In the genomic region with DNA sequence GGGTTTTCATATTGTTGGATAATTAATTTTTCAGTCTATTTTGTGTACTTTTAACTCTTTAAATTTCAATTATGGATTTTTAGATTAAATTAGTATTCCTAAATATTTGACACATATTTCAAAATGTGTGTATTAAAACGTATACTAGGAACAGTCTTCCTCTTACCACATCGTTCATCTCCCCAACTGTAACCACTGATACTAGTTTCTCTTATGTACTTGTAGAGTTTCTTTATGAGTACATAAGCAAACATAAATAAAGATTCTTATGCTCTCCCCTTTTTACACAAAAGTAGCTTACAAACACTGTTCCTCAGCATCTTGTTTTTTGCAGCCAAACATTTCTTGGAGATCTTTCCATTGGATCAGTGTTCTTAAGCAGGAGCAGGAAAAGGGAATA, we compare ENCODE assay signal across 20 cellular contexts. TPM values are rescaled to one million over a fixed set of nuclear protein-coding genes. Genes with fewer than 3 reads are reported as not detected.
DNase-seq lines count a peak whose midpoint lies in the region; ATAC-seq, FAIRE-seq and TF ChIP-seq lines count a peak whose summit lies in the region.
"Had no signal": no experiment of that assay in that cellular context is flagged by ENCODE, and none has a peak within 500 bp of the region (broad histone marks: within the 10 kb centered on the region; RNA-seq: fewer than 3 reads in every experiment).

No MANE protein-coding gene starts in this region.

- H3K36me3 Mint-ChIP-seq in glutamatergic neuron (ENCODE audit: unreplicated experiment) = peaks cover 3% of the 10 kb centered on the region

- no peak for TF ChIP-seq RAD21 in GM12878 (IDR thresholded peaks at IDR 0.05; ENCODE audit: insufficient read depth, low read depth, low read length)

- H3K79me2 ChIP-seq in ACC112 (ENCODE audit: control insufficient read depth, insufficient read depth, low read length, unreplicated experiment) = peaks cover 77% of the 10 kb centered on the region
- H3K79me2 ChIP-seq in GM12878 (ENCODE audit: control insufficient read depth, insufficient read depth, low read length) = peaks cover 5% of the 10 kb centered on the region

- no peak overlapping the region for H3K27ac Mint-ChIP-seq in glutamatergic neuron (ENCODE audit: unreplicated experiment)
- H3K27ac Mint-ChIP-seq: T-cell, WTC11 had no signal

- in situ Hi-C loops in GM12878 (cut with MboI) = no loop called here

- TF ChIP-seq POLR2A in GM12878 (IDR thresholded peaks at IDR 0.05; ENCODE audit: low read depth, low read length) (no peak), upper lobe of left lung (IDR thresholded peaks at IDR 0.05) (no peak)

- no peaks in the 10 kb centered on the region for H3K27me3 Mint-ChIP-seq in glutamatergic neuron (ENCODE audit: unreplicated experiment)
- H3K27me3 Mint-ChIP-seq: central memory CD8-positive, alpha-beta T cell; T-cell had no signal

- 7% methylated on average over 2 of the region's 2 CpGs for WGBS in GM12878 (ENCODE audit: insufficient coverage, insufficient replicate concordance, low lambda C conversion rate, missing lambda C conversion rate)
- 63 to 77% methylated on average over 2 of the region's 2 CpGs for whole genome bisulfite sequencing in upper lobe of left lung, 2 donors

- ATAC-seq in GM21390 (IDR thresholded peaks at IDR 0.05; ENCODE audit: unreplicated experiment) = peak; percentile 54
- peak; percentile 48 for ATAC-seq in HG03045 (IDR thresholded peaks at IDR 0.05; ENCODE audit: unreplicated experiment)
- peak; percentile 53 for ATAC-seq in GM12878
- ATAC-seq in upper lobe of left lung (ENCODE audit: low FRiP score in 2 of 2) = no peak
- no peak for ATAC-seq in GM19455 (IDR thresholded peaks at IDR 0.05; ENCODE audit: unreplicated experiment)
- ATAC-seq: A549, pancreas, T-cell, WTC11 had no signal

- RAD21 ChIA-PET in GM12878 (lab: Charles Lee; ENCODE audit: unreplicated experiment) = no interaction called here

- CTCF ChIA-PET in GM12878 (lab: Yijun Ruan, JAX) = interaction anchor here (0.7 kb wide), 1 partner anchor 9 kb away, joined by 3 read pairs; no protein-coding TSS in a partner anchor

- no peak overlapping the region for H3K4me2 ChIP-seq in GM12878 (ENCODE audit: control insufficient read depth, insufficient read depth)
- H3K4me2 ChIP-seq: A549 had no signal

- TF ChIP-seq CTCF in GM12878 (IDR thresholded peaks at IDR 0.05 in 2 of 3, conservative IDR thresholded peaks at IDR 0.05 in 1 of 3; ENCODE audit: control insufficient read depth in 2 of 3, extremely low read depth in 1 of 3, insufficient read depth in 1 of 3, low read depth in 3 of 3, low read length in 3 of 3) = no peak
- TF ChIP-seq CTCF in upper lobe of left lung (IDR thresholded peaks at IDR 0.05) = no peak
- no peak for TF ChIP-seq CTCF in glutamatergic neuron (IDR thresholded peaks at IDR 0.05; ENCODE audit: partially characterized antibody, unreplicated experiment)

- no peak overlapping the region for H3K4me3 Mint-ChIP-seq in glutamatergic neuron (ENCODE audit: unreplicated experiment)
- H3K4me3 Mint-ChIP-seq: central memory CD8-positive, alpha-beta T cell; T-cell; WTC11 had no signal

- no peak for TF ChIP-seq EP300 in GM12878 (IDR thresholded peaks at IDR 0.05; ENCODE audit: borderline replicate concordance in 1 of 2, control insufficient read depth in 1 of 2, low read depth in 2 of 2, low read length in 2 of 2)
- no peak for TF ChIP-seq EP300 in upper lobe of left lung (IDR thresholded peaks at IDR 0.05)

- no peak for DNase-seq in GM12878 (ENCODE audit: low read depth, low spot score)
- no peak for DNase-seq in upper lobe of left lung
- no peak for DNase-seq in effector CD8-positive, alpha-beta T cell (lab: John Stamatoyannopoulos, UW)
- no peak for DNase-seq in glutamatergic neuron
- DNase-seq: foreskin melanocyte; left ventricle myocardium inferior; NCI-H345; pancreas; stimulated activated CD4-positive, alpha-beta T cell treated with anti-CD3 and anti-CD28 coated beads, Interleukin-4, amount 100 ng/mL, for 4 hours; T-cell; trophoblast cell had no signal

- BruUV-seq in GM12878 (replicated peaks; lab: Mats Ljungman, UMichigan) = no TSS peak

- H3K9ac ChIP-seq in GM12878 (ENCODE audit: control insufficient read depth, insufficient read depth, low read length) = no peak overlapping the region

- no peaks in the 10 kb centered on the region for H4K20me1 ChIP-seq in GM12878 (ENCODE audit: control insufficient read depth, insufficient read depth)

- POLR2A ChIA-PET in GM12878 (lab: Charles Lee) = no interaction called here

- H3K4me1 ChIP-seq in ACC112 (ENCODE audit: control insufficient read depth, insufficient read depth, low read length, unreplicated experiment) = peaks cover 91% of the 10 kb centered on the region
- H3K4me1 ChIP-seq in GM12878 (ENCODE audit: control insufficient read depth, insufficient read depth, low read length) = peaks cover 22% of the 10 kb centered on the region
- peaks cover 12 to 32% (median 15%) of the 10 kb centered on the region in 4 donors for H3K4me1 ChIP-seq in upper lobe of left lung

- no peaks in the 10 kb centered on the region for H3K9me3 Mint-ChIP-seq in glutamatergic neuron (ENCODE audit: unreplicated experiment)
- H3K9me3 Mint-ChIP-seq: central memory CD8-positive, alpha-beta T cell; T-cell had no signal

- H3K36me3 ChIP-seq in ACC112 (ENCODE audit: insufficient read depth, low read length) (peaks cover 42% of the 10 kb centered on the region), GM12878 (ENCODE audit: control insufficient read depth in 2 of 2, insufficient read depth in 2 of 2, low read length in 1 of 2) (no peaks in the 10 kb centered on the region), upper lobe of left lung (peaks cover 0 to 20% (median 3%) of the 10 kb centered on the region in 4 donors)
- H3K36me3 ChIP-seq: HAP-1, pancreas had no signal

- H3K27ac ChIP-seq in ACC112 (ENCODE audit: low read depth, low read length) = peak overlapping the region; percentile 97
- H3K27ac ChIP-seq in GM12878 (ENCODE audit: control insufficient read depth, insufficient read depth) = no peak overlapping the region
- no peak overlapping the region for H3K27ac ChIP-seq in upper lobe of left lung
- H3K27ac ChIP-seq: A549, C4-2B, left ventricle myocardium inferior, pancreas had no signal

- H3K27me3 ChIP-seq in ACC112 (ENCODE audit: insufficient read depth, low read length) (no peaks in the 10 kb centered on the region), GM12878 (replicated peaks in 1 of 2; ENCODE audit: control insufficient read depth in 2 of 2, insufficient read depth in 2 of 2, low read length in 1 of 2) (no peaks in the 10 kb centered on the region), upper lobe of left lung (no peaks in the 10 kb centered on the region)
- H3K27me3 ChIP-seq: pancreas had no signal

- H3K4me3 ChIP-seq in ACC112 (ENCODE audit: low read depth, low read length) (no peak overlapping the region), GM12878 (no peak overlapping the region), upper lobe of left lung (no peak overlapping the region)
- H3K4me3 ChIP-seq: A549, HAP-1, left ventricle myocardium inferior, pancreas had no signal

- intact Hi-C loops in GM12878 (cut with micrococcal nuclease; ENCODE audit: unreplicated experiment) = no loop called here

- no peaks in the 10 kb centered on the region for H3K4me1 Mint-ChIP-seq in glutamatergic neuron (ENCODE audit: low read depth, unreplicated experiment)

- H2AFZ ChIP-seq in ACC112 (ENCODE audit: low read length, unreplicated experiment) = no peak overlapping the region
- no peak overlapping the region for H2AFZ ChIP-seq in GM12878 (ENCODE audit: control insufficient read depth, low read depth, low read length)

- no peak for FAIRE-seq in GM12878 (lab: Jason Lieb, UNC)
- FAIRE-seq: A549, pancreas had no signal

- SMC1A ChIA-PET in GM12878 (lab: Charles Lee; ENCODE audit: uncharacterized antibody, unreplicated experiment) = interaction anchor here (0.9 to 1.5 kb wide), 5 partner anchors 12 to 32 kb away, joined by 3 to 5 read pairs (median 3); no protein-coding TSS in a partner anchor

- H3K9me3 ChIP-seq in GM12878 (replicated peaks; ENCODE audit: control insufficient read depth, insufficient read depth, low read length) (no peaks in the 10 kb centered on the region; the same call in 2 of the 3 replicates), upper lobe of left lung (no peaks in the 10 kb centered on the region)
- H3K9me3 ChIP-seq: A549, HAP-1, left ventricle myocardium inferior, pancreas had no signal

RNA-seq across cellular contexts. Expression of a gene that starts 45.9 kb away (rescaled TPM):
- 35.1 and 37.3 TPM in 2 replicates for total RNA-seq in GM12878 (2013; cell fraction: nucleolus; rRNA removed)
- total RNA-seq in GM12878 (2014; rRNA removed) = 31.0 and 42.1 TPM in 2 replicates
- total RNA-seq in GM12878 (2014; rRNA removed; fragmentation: Illumina TruSeq; extraction: Trizol) = 52.8 and 58.5 TPM in 2 replicates
- 71.7 and 77.3 TPM in 2 replicates for total RNA-seq in GM12878 (2021)
- polyA plus RNA-seq in GM12878 (2011; ENCODE audit: low read depth) = 16.5 TPM
- polyA plus RNA-seq in GM12878 (2011; rRNA removed) = 40.2 and 59.3 TPM in 2 replicates
- 8.2 and 11.3 TPM in 2 replicates for polyA plus RNA-seq in GM12878 (2011; cell fraction: cytosol; rRNA removed)
- polyA plus RNA-seq in GM12878 (2011; cell fraction: nucleus; rRNA removed) = 9.9 and 11.1 TPM in 2 replicates
- polyA plus RNA-seq in GM12878 (2012) = 26.3 and 35.6 TPM in 2 replicates
- 62.8 and 71.3 TPM in 2 replicates for polyA plus RNA-seq in GM12878 (2014; fragmentation: Illumina TruSeq; extraction: Trizol)
- polyA plus RNA-seq in GM12878 (2014; fragmentation: Nextera tagmentation; extraction: Ambion mirVana) = 100 to 1,000 TPM in 1 of 2 experiments, 10 to 100 TPM in 1; 77.8 to 118 TPM
- polyA plus RNA-seq in GM12878 (2014; rRNA removed) = 37.9 and 44.3 TPM in 2 replicates
- 100 to 1,000 TPM in 1 of 2 experiments, 10 to 100 TPM in 1; 86.2 to 101 TPM for polyA plus RNA-seq in GM12878 (2016; fragmentation: Nextera tagmentation; extraction: Ambion mirVana)
- polyA minus RNA-seq in GM12878 (2011; rRNA and poly(A)+ RNA removed) = 8.4 and 12.8 TPM in 2 replicates
- 17.9 and 20.5 TPM in 2 replicates for polyA minus RNA-seq in GM12878 (2011; cell fraction: cytosol; rRNA and poly(A)+ RNA removed)
- 10.0 and 26.8 TPM in 2 replicates for polyA minus RNA-seq in GM12878 (2011; cell fraction: nucleus; rRNA and poly(A)+ RNA removed)
- total RNA-seq in upper lobe of left lung = 10 to 100 TPM in 3 of 6 donors, 1 to 10 TPM in 3; 4.0 to 21.1 (median 12.0) TPM
- 37.8 TPM for total RNA-seq in glutamatergic neuron (ENCODE audit: unreplicated experiment)

Comparison
In these comparisons a context has a peak if more than half of its experiments do, and no peak if none do; other contexts are left out.
1. ATAC-seq: peak in GM21390 (single experiment), HG03045 (single experiment) and GM12878 (single experiment); none in upper lobe of left lung (0 of 2) and GM19455 (single experiment).